19 cellular contexts compared by ENCODE assay signal in the genomic region with DNA sequence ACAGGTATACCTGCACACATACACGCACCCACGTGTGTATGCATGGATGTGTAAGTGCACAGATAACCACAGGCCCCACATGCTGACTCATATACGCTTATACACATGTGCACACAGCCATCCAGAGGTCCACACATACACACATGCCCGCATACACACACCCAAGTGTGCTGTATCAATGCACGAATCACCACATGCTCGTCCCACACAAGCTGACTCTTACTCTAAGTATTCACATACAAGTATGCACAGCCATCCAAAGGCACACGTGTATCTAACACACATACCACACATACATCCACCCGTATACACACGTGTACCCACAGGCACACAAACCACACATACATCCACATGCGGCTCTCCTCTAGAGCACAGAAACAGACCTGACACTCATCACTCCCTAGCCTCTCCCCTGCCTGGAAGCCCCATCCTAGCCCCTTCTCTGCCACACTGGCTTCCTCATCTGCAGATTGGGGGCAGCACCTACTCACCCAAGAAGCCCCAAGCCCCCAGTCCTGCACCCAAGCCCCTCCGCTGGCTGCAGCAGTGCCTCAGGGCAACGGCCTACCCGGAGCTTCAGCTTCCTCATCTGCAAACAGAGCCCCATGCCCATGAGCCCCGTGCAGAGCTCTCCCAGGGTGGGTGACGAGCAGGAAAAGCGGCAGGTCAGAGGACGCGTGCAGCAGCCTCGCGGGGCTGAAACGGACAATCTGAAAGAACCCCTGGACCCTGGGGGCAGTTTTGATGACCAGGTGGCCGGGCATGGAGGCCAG.
DNase-seq lines count a peak whose midpoint lies in the region; ATAC-seq, FAIRE-seq and TF ChIP-seq lines count a peak whose summit lies in the region.
"Had no signal": no experiment of that assay in that cellular context is flagged by ENCODE, and none has a peak within 500 bp of the region (broad histone marks: within the 10 kb centered on the region; RNA-seq: fewer than 3 reads in every experiment).

No MANE protein-coding gene starts in this region.

- H3K4me3 ChIP-seq in BLaER1 (no peak overlapping the region), GM23248 (no peak overlapping the region), H1 (ENCODE audit: extremely low read depth in 1 of 4, insufficient read depth in 2 of 4, low read depth in 3 of 4, low read length in 4 of 4) (no peak overlapping the region)
- H3K4me3 ChIP-seq: psoas muscle, upper lobe of left lung had no signal

- TF ChIP-seq RAD21 in H1 (IDR thresholded peaks at IDR 0.05 in 1 of 2, conservative IDR thresholded peaks at IDR 0.05 in 1 of 2; ENCODE audit: low read depth in 2 of 2, low read length in 2 of 2): no peak

- ATAC-seq in HG03469 (IDR thresholded peaks at IDR 0.05; ENCODE audit: unreplicated experiment): no peak
- ATAC-seq: activated T-cell treated with anti-CD3 and anti-CD28 coated beads, Interleukin-2, amount 50 U/mL, for 72 hours; esophagus mucosa; naive thymus-derived CD4-positive, alpha-beta T cell; psoas muscle had no signal

- no peak overlapping the region for H3K27ac Mint-ChIP-seq in neural crest cell (ENCODE audit: unreplicated experiment)
- H3K27ac Mint-ChIP-seq: activated T-cell treated with anti-CD3 and anti-CD28 coated beads, Interleukin-2, amount 50 U/mL, for 72 hours had no signal

- H3K9me2 ChIP-seq in GM23248 (ENCODE audit: insufficient read depth): no peaks in the 10 kb centered on the region

- no peak overlapping the region for H3K4me2 ChIP-seq in BLaER1
- no peak overlapping the region for H3K4me2 ChIP-seq in GM23248 (ENCODE audit: unreplicated experiment)
- H3K4me2 ChIP-seq in H1 (ENCODE audit: insufficient read depth in 1 of 2, low read depth in 2 of 2, low read length in 2 of 2): no peak overlapping the region

- H3K4me1 Mint-ChIP-seq in neural crest cell: peaks cover 34% of the 10 kb centered on the region

- in situ Hi-C loops in GM23248 (cut with MboI): no loop called here

- H2BK15ac ChIP-seq in H1 (ENCODE audit: low read length): no peak overlapping the region

- no peak overlapping the region for H2BK20ac ChIP-seq in H1 (ENCODE audit: low read length)

- no peaks in the 10 kb centered on the region for H3K27me3 ChIP-seq in BLaER1
- H3K27me3 ChIP-seq in GM23248 (replicated peaks; ENCODE audit: insufficient read depth): no peaks in the 10 kb centered on the region
- H3K27me3 ChIP-seq in H1 (replicated peaks in 1 of 4; ENCODE audit: control insufficient read depth in 3 of 4, extremely low read depth in 1 of 4, insufficient read depth in 3 of 4, low read length in 3 of 4): no peaks in the 10 kb centered on the region
- H3K27me3 ChIP-seq: upper lobe of left lung had no signal

- no peak overlapping the region for H3K14ac ChIP-seq in H1 (ENCODE audit: insufficient read length)

- no peak for FAIRE-seq in H1 (lab: Jason Lieb, UNC)

- peak overlapping the region; percentile 50; the same call in 1 of the 2 replicates for H2BK12ac ChIP-seq in H1 (ENCODE audit: low read depth, low read length)

- no peaks in the 10 kb centered on the region for H3F3A ChIP-seq in GM23248 (ENCODE audit: insufficient read depth)

- no peak overlapping the region for H2AFZ ChIP-seq in GM23248
- H2AFZ ChIP-seq in H1 (ENCODE audit: low read length): no peak overlapping the region

- no peaks in the 10 kb centered on the region for H3K9me3 Mint-ChIP-seq in neural crest cell

- peak overlapping the region; percentile 10 for H3K4me3 Mint-ChIP-seq in neural crest cell
- H3K4me3 Mint-ChIP-seq: activated T-cell treated with anti-CD3 and anti-CD28 coated beads, Interleukin-2, amount 50 U/mL, for 72 hours; H9; naive thymus-derived CD4-positive, alpha-beta T cell had no signal

- 0 out of 2 replicates have a peak, but pooled peaks cover 6% of the 10 kb centered on the region for H3K9me3 ChIP-seq in BLaER1
- H3K9me3 ChIP-seq in GM23248 (ENCODE audit: low read depth): no peaks in the 10 kb centered on the region
- H3K9me3 ChIP-seq in H1 (ENCODE audit: insufficient read depth in 2 of 2, low read depth in 1 of 2, low read length in 1 of 2): no peaks in the 10 kb centered on the region; a peak in 1 of 4 replicates
- H3K9me3 ChIP-seq: psoas muscle, upper lobe of left lung had no signal

- peak overlapping the region; percentile 1; the same call in 1 of the 2 replicates for H2BK5ac ChIP-seq in H1 (ENCODE audit: low read depth, low read length)

- H3K4me1 ChIP-seq in BLaER1 (peaks cover 70% of the 10 kb centered on the region), GM23248 (ENCODE audit: insufficient read depth) (peaks cover 15% of the 10 kb centered on the region), H1 (replicated peaks in 1 of 4; ENCODE audit: control insufficient read depth in 3 of 4, insufficient read depth in 4 of 4, low read length in 3 of 4) (peaks cover 0 to 5% (median 0%) of the 10 kb centered on the region in 4 experiments; a peak in 1 of 7 replicates)

- H3K9ac ChIP-seq in BLaER1: 0 out of 2 replicates have a peak overlapping the region, but pooled peaks have one; percentile 19
- no peak overlapping the region for H3K9ac ChIP-seq in GM23248
- H3K9ac ChIP-seq in H1 (replicated peaks in 1 of 4; ENCODE audit: extremely low read depth in 1 of 4, low read depth in 3 of 4, low read length in 3 of 4): no peak overlapping the region

- H3K27ac ChIP-seq in BLaER1: no peak overlapping the region
- no peak overlapping the region for H3K27ac ChIP-seq in GM23248
- peak overlapping the region; percentile 2; the same call in 1 of the 2 replicates for H3K27ac ChIP-seq in H1 (ENCODE audit: low read depth, low read length)
- H3K27ac ChIP-seq: psoas muscle, upper lobe of left lung had no signal

- no peak overlapping the region for H3K56ac ChIP-seq in H1 (replicated peaks; ENCODE audit: insufficient read length, low read depth, low read length)

- no peak for TF ChIP-seq EP300 in H1 (IDR thresholded peaks at IDR 0.05; ENCODE audit: borderline replicate concordance in 1 of 2, low read depth in 2 of 2, low read length in 2 of 2)

- WGBS in GM23248 (ENCODE audit: low coverage in 1 of 2, low lambda C conversion rate in 2 of 2, missing lambda C conversion rate in 2 of 2), 2 experiments: 86 to 87% methylated on average over 22 of the region's 22 CpGs
- WGBS in H1 (ENCODE audit: extremely low coverage in 1 of 2, insufficient coverage in 1 of 2, insufficient read length in 1 of 2, insufficient replicate concordance in 2 of 2, low coverage in 1 of 2, low lambda C conversion rate in 2 of 2, missing lambda C conversion rate in 1 of 2), 2 experiments: 91% methylated on average over 19 of the region's 22 CpGs; no CpG with 5 or more reads in 1 of the 2 experiments

- H4K91ac ChIP-seq in H1 (replicated peaks; ENCODE audit: insufficient read length, low read length): no peak overlapping the region

- DNase-seq in GM23248: peak; percentile 34
- no peak for DNase-seq in H1 (ENCODE audit: low read depth in 1 of 2, low spot score in 2 of 2)
- no peak for DNase-seq in neural crest cell (ENCODE audit: low read depth, low spot score)
- DNase-seq in NCI-H345 treated with DMSO at 0.1 percent for 48 hours (lab: John Stamatoyannopoulos, UW; ENCODE audit: unreplicated experiment): no peak
- no peak for DNase-seq in NCI-H2227 treated with DMSO at 0.1 percent for 48 hours (lab: John Stamatoyannopoulos, UW)
- DNase-seq: activated CD4-positive, CD25-positive, alpha-beta regulatory T cell; activated T-cell treated with anti-CD3 and anti-CD28 coated beads, Interleukin-2, amount 50 U/mL, for 72 hours; H9; MV-4-11; naive thymus-derived CD4-positive, alpha-beta T cell; NCI-H2029; NCI-H524 treated with DMSO at 0.1 percent for 48 hours; psoas muscle; SIG-M5; stimulated activated naive CD4-positive, alpha-beta T cell treated with Interleukin-2 at 50 U/mL for 16 hours had no signal

- H3K79me1 ChIP-seq in H1 (ENCODE audit: low read depth, low read length): peaks cover 13% of the 10 kb centered on the region

- no peak overlapping the region for H3K18ac ChIP-seq in H1 (ENCODE audit: extremely low read depth, low read length)

- H4K20me1 ChIP-seq in BLaER1: peaks cover 100% of the 10 kb centered on the region
- H4K20me1 ChIP-seq in GM23248 (ENCODE audit: insufficient read depth): no peaks in the 10 kb centered on the region
- peaks cover 14 to 16% of the 10 kb centered on the region in 2 experiments for H4K20me1 ChIP-seq in H1 (replicated peaks in 1 of 2; ENCODE audit: control insufficient read depth in 1 of 2, insufficient read depth in 2 of 2, low read length in 2 of 2)

- no peak overlapping the region for H2AK5ac ChIP-seq in H1 (ENCODE audit: low read depth, low read length)

- H3K79me2 ChIP-seq in GM23248 (ENCODE audit: insufficient read depth): peaks cover 8% of the 10 kb centered on the region; the same call in 1 of the 2 replicates
- peaks cover 3 to 16% of the 10 kb centered on the region in 2 experiments; a peak in 3 of 4 replicates for H3K79me2 ChIP-seq in H1 (ENCODE audit: control insufficient read depth in 1 of 2, insufficient read depth in 2 of 2, low read length in 2 of 2)

- POLR2A ChIA-PET in H1 (lab: Charles Lee; ENCODE audit: partially characterized antibody): interaction anchor here (1.2 kb wide), 1 partner anchor 51 kb away, joined by 3 read pairs; no protein-coding TSS in a partner anchor

- CTCF ChIA-PET in H1 (lab: Charles Lee; ENCODE audit: partially characterized antibody): interaction anchor here (0.6 kb wide), 1 partner anchor 35 kb away, joined by 3 read pairs; no protein-coding TSS in a partner anchor

- TF ChIP-seq CTCF in H1 (IDR thresholded peaks at IDR 0.05; ENCODE audit: control extremely low read depth in 1 of 3, insufficient read depth in 1 of 3, low read depth in 1 of 3, low read length in 3 of 3) (no peak), neural crest cell (conservative IDR thresholded peaks at IDR 0.05) (no peak)

- peaks cover 66% of the 10 kb centered on the region for H3K36me3 ChIP-seq in BLaER1
- peaks cover 10% of the 10 kb centered on the region; the same call in 1 of the 2 replicates for H3K36me3 ChIP-seq in GM23248 (ENCODE audit: low read depth)
- peaks cover 12 to 48% (median 35%) of the 10 kb centered on the region in 4 experiments; a peak in 7 of 8 replicates for H3K36me3 ChIP-seq in H1 (ENCODE audit: control insufficient read depth in 2 of 4, insufficient read depth in 4 of 4, low read length in 3 of 4)

- no peak for TF ChIP-seq POLR2A in H1 (IDR thresholded peaks at IDR 0.05; ENCODE audit: control extremely low read depth in 1 of 2, low read depth in 2 of 2, low read length in 2 of 2)

- no peak overlapping the region for H2BK120ac ChIP-seq in H1 (replicated peaks; ENCODE audit: low read depth, low read length)

- no peak overlapping the region for H4K5ac ChIP-seq in H1 (ENCODE audit: insufficient read length, low read depth, low read length)

- H3K27me3 Mint-ChIP-seq in neural crest cell (ENCODE audit: low read depth): no peaks in the 10 kb centered on the region
- H3K27me3 Mint-ChIP-seq: naive thymus-derived CD4-positive, alpha-beta T cell had no signal

- no peak overlapping the region; the same call in 1 of the 2 replicates for H4K8ac ChIP-seq in H1 (ENCODE audit: extremely low read depth, insufficient read depth, low read length)

- peaks cover 31% of the 10 kb centered on the region for H3K36me3 Mint-ChIP-seq in neural crest cell (ENCODE audit: low read depth)

- no peak overlapping the region for H3K23ac ChIP-seq in H1 (ENCODE audit: insufficient read length)

- peaks cover 2% of the 10 kb centered on the region; the same call in 1 of the 2 replicates for H3K23me2 ChIP-seq in H1 (ENCODE audit: low read depth, low read length)

- no peak overlapping the region for H3K4ac ChIP-seq in H1 (replicated peaks; ENCODE audit: insufficient read length, low read depth, low read length)
